24 cellular contexts compared by ENCODE assay signal in the genomic region with DNA sequence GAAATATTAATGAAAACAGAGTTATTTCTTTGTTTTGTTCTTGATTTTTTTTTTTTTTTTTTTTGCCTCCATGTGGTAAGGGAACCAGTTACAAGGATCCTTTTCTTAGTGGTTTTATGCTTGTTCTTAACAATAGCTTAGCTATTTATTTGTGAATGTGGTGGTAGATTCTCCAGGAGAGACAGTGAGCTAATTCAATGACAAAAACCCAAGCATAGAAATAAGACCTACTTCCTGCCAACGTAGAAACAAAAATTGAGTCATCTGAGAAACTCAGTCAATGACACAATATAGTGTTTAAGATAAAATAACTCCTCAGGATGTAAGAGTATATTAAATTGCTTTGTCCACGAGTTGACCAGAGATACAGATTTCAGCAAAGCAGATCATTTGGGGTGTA.
A peak's percentile ranks its signal among the peaks of the same experiment; 100 is the strongest.
DNase-seq lines count a peak whose midpoint lies in the region; ATAC-seq, FAIRE-seq and TF ChIP-seq lines count a peak whose summit lies in the region.
"Had no signal": no experiment of that assay in that cellular context is flagged by ENCODE, and none has a peak within 500 bp of the region (broad histone marks: within the 10 kb centered on the region; RNA-seq: fewer than 3 reads in every experiment).

No MANE protein-coding gene starts in this region.

- no peaks in the 10 kb centered on the region for H3K36me3 ChIP-seq in mucosa of descending colon (ENCODE audit: low read depth)
- no peaks in the 10 kb centered on the region for H3K36me3 ChIP-seq in mesenchymal stem cell (ENCODE audit: control insufficient read depth in 1 of 2, insufficient read depth in 2 of 2, low read depth in 1 of 2, low read length in 2 of 2)
- H3K36me3 ChIP-seq: HAP-1 had no signal

- H4K8ac ChIP-seq in mesenchymal stem cell (ENCODE audit: low read length) = no peak overlapping the region

- in situ Hi-C loops in astrocyte of the spinal cord (cut with HindIII; ENCODE audit: low sequenced_read_pairs) = no loop called here

- H3K4me2 ChIP-seq in mesenchymal stem cell (ENCODE audit: low read length, poor library complexity, severe bottlenecking) = no peak overlapping the region

- H3K27ac ChIP-seq in mesenchymal stem cell (ENCODE audit: low read length, poor library complexity, severe bottlenecking) = no peak overlapping the region

- H3K23ac ChIP-seq in mesenchymal stem cell (ENCODE audit: low read length in 2 of 2) = no peak overlapping the region

- TF ChIP-seq CTCF in astrocyte of the spinal cord (IDR thresholded peaks at IDR 0.05; ENCODE audit: low read depth, low read length) (no peak), mucosa of descending colon (IDR thresholded peaks at IDR 0.05) (no peak)

- WGBS in mesenchymal stem cell = 63% methylated on average over 1 of the region's 2 CpGs

- ATAC-seq in HG02852 (IDR thresholded peaks at IDR 0.05; ENCODE audit: unreplicated experiment) = no peak
- no peak for ATAC-seq in mucosa of descending colon

- no peak overlapping the region for H2BK12ac ChIP-seq in mesenchymal stem cell (ENCODE audit: low read length in 2 of 2)

- intact Hi-C loops in mucosa of descending colon (cut with DNase I, micrococcal nuclease) = no loop called here

- H2AFZ ChIP-seq in mesenchymal stem cell (ENCODE audit: low read depth, low read length) = no peak overlapping the region

- H2BK15ac ChIP-seq in mesenchymal stem cell (ENCODE audit: low read depth, poor library complexity, severe bottlenecking) = no peak overlapping the region

- H3K4me1 ChIP-seq in mucosa of descending colon (ENCODE audit: low read depth) = no peaks in the 10 kb centered on the region
- no peaks in the 10 kb centered on the region for H3K4me1 ChIP-seq in mesenchymal stem cell (ENCODE audit: control insufficient read depth, insufficient read depth, low read depth, low read length)
- H3K4me1 ChIP-seq: Caco-2, HAP-1 had no signal

- H2BK5ac ChIP-seq in mesenchymal stem cell (ENCODE audit: low read depth, low read length, poor library complexity, severe bottlenecking) = no peak overlapping the region

- no peak overlapping the region for H3K18ac ChIP-seq in mesenchymal stem cell (ENCODE audit: low read depth in 1 of 2, low read length in 2 of 2)

- no peak overlapping the region for H2BK120ac ChIP-seq in mesenchymal stem cell (ENCODE audit: low read depth, low read length)

- H3K4me3 ChIP-seq in astrocyte of the spinal cord (ENCODE audit: low read depth, low read length) (no peak overlapping the region), mucosa of descending colon (no peak overlapping the region), mesenchymal stem cell (ENCODE audit: insufficient read depth in 1 of 2, low read depth in 1 of 2, low read length in 2 of 2) (no peak overlapping the region)
- H3K4me3 ChIP-seq: HAP-1 had no signal

- H3K27me3 ChIP-seq in mesenchymal stem cell (ENCODE audit: control insufficient read depth in 1 of 2, insufficient read depth in 1 of 2, low read length in 2 of 2) = no peaks in the 10 kb centered on the region

- no peaks in the 10 kb centered on the region for H3K9me3 ChIP-seq in mucosa of descending colon
- H3K9me3 ChIP-seq in mesenchymal stem cell (ENCODE audit: control insufficient read depth, low read length) = no peaks in the 10 kb centered on the region
- H3K9me3 ChIP-seq: Caco-2, HAP-1 had no signal

- no peak overlapping the region for H3K9ac ChIP-seq in mesenchymal stem cell (ENCODE audit: low read length)

- H2AK5ac ChIP-seq in mesenchymal stem cell (ENCODE audit: low read length, severe bottlenecking) = no peak overlapping the region

- no peak overlapping the region for H3K14ac ChIP-seq in mesenchymal stem cell (ENCODE audit: low read length in 2 of 2)

- no peak overlapping the region for H4K91ac ChIP-seq in mesenchymal stem cell (ENCODE audit: low read length)

- DNase-seq in ELR (ENCODE audit: low read depth) (peak; percentile 48), RCC 7860 (ENCODE audit: low spot score) (peak; percentile 10), astrocyte of the spinal cord (ENCODE audit: low read depth, low spot score) (peak; percentile 28), mucosa of descending colon (no peak), RPMI8226 (no peak), mesenchymal stem cell (no peak)
- DNase-seq: C1 segment of cervical spinal cord; Caco-2; CD4-positive, alpha-beta memory T cell; DMS79; HFFc6; KBM-7; MM.1S; NCI-H1694 treated with DMSO at 0.1 percent for 48 hours; NCI-H2081 treated with DMSO at 0.1 percent for 48 hours; NCI-H2171; NCI-H345; NCI-H524; NCI-H774; SHP77; T-helper 1 cell had no signal

- no peak for FAIRE-seq in RCC 7860 (lab: Jason Lieb, UNC)
- FAIRE-seq: GM18507 had no signal

- no peaks in the 10 kb centered on the region for H3K79me1 ChIP-seq in mesenchymal stem cell (replicated peaks; ENCODE audit: low read length, poor library complexity, severe bottlenecking)

- H3K4ac ChIP-seq in mesenchymal stem cell (ENCODE audit: low read depth in 1 of 2, low read length in 2 of 2) = no peak overlapping the region

Comparison
In these comparisons a context has a peak if more than half of its experiments do, and no peak if none do; other contexts are left out.
1. DNase-seq: peak in ELR (single experiment), RCC 7860 (single experiment) and astrocyte of the spinal cord (single experiment); none in mucosa of descending colon (0 of 3), RPMI8226 (single experiment) and mesenchymal stem cell (single experiment).